23 cellular contexts compared by ENCODE assay signal in the genomic region with DNA sequence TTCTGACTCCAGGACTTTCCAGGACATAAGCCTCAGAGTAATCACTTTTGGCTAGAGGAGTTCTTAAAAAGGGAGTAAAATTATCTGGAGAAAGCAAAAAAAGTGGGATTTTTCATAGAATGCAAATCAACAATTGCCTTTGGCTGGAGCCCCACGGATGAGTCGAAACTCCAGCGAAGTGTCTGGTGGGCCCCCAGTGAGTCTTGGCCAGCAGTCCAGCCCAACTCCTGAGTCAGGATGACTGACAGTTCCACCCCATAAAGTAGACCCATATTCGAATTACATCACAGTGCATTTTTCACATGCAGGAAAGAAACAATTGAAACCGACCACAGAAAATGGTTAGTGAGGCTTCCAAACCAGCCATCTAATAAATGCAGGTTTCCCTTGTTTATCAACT.
"Had no signal": no experiment of that assay in that cellular context is flagged by ENCODE, and none has a peak within 500 bp of the region (broad histone marks: within the 10 kb centered on the region; RNA-seq: fewer than 3 reads in every experiment).

No MANE protein-coding gene starts in this region.

- H3K9me3 ChIP-seq: SJSA1 had no signal

- H3K27ac ChIP-seq: SJSA1, SK-N-MC had no signal

- H3K4me3 ChIP-seq: SJSA1, SK-N-MC had no signal

- ATAC-seq: HepG2 had no signal

- H3K27me3 ChIP-seq: SJSA1 had no signal

- FAIRE-seq: HepG2, RCC 7860 had no signal

- H3K4me1 ChIP-seq: SJSA1 had no signal

- H3K36me3 ChIP-seq: SJSA1 had no signal

- DNase-seq: IMR-90, Karpas-422, KG1, MM.1S, NCI-H1092 treated with DMSO at 0.1 percent for 48 hours, NCI-H1436, NCI-H187, NCI-H2029, NCI-H2081 treated with DMSO at 0.1 percent for 48 hours, NCI-H2171, NCI-H226, NCI-H446, NCI-H510A, NCI-H524 treated with DMSO at 0.1 percent for 48 hours, NCI-H69, NCI-H774, Right ventricle myocardium superior, RPMI8226, SIG-M5 had no signal
